Comparison of ENCODE assay signal across 1 cellular context in the genomic region with DNA sequence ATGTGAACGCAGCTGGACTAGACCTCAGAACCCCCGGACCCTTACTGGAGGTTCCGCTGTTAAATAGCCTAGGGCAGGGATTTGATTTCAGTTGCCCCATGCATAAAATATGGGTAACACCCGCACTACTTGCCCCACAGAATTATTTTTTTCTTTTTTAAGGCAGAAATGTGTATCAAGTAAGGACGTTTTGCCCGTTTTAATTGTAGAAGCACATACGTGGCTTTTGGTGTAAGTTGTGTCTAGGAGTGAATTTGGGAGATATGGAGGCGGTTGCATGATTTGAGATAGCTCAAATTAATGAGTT.
TF ChIP-seq lines count a peak whose summit lies in the region.

No MANE protein-coding gene starts in this region.

TF ChIP-seq in H1, 55 proteins besides CTCF, POLR2A, EP300 and RAD21 (continued from another document):
- TF ChIP-seq, protein P1, sequence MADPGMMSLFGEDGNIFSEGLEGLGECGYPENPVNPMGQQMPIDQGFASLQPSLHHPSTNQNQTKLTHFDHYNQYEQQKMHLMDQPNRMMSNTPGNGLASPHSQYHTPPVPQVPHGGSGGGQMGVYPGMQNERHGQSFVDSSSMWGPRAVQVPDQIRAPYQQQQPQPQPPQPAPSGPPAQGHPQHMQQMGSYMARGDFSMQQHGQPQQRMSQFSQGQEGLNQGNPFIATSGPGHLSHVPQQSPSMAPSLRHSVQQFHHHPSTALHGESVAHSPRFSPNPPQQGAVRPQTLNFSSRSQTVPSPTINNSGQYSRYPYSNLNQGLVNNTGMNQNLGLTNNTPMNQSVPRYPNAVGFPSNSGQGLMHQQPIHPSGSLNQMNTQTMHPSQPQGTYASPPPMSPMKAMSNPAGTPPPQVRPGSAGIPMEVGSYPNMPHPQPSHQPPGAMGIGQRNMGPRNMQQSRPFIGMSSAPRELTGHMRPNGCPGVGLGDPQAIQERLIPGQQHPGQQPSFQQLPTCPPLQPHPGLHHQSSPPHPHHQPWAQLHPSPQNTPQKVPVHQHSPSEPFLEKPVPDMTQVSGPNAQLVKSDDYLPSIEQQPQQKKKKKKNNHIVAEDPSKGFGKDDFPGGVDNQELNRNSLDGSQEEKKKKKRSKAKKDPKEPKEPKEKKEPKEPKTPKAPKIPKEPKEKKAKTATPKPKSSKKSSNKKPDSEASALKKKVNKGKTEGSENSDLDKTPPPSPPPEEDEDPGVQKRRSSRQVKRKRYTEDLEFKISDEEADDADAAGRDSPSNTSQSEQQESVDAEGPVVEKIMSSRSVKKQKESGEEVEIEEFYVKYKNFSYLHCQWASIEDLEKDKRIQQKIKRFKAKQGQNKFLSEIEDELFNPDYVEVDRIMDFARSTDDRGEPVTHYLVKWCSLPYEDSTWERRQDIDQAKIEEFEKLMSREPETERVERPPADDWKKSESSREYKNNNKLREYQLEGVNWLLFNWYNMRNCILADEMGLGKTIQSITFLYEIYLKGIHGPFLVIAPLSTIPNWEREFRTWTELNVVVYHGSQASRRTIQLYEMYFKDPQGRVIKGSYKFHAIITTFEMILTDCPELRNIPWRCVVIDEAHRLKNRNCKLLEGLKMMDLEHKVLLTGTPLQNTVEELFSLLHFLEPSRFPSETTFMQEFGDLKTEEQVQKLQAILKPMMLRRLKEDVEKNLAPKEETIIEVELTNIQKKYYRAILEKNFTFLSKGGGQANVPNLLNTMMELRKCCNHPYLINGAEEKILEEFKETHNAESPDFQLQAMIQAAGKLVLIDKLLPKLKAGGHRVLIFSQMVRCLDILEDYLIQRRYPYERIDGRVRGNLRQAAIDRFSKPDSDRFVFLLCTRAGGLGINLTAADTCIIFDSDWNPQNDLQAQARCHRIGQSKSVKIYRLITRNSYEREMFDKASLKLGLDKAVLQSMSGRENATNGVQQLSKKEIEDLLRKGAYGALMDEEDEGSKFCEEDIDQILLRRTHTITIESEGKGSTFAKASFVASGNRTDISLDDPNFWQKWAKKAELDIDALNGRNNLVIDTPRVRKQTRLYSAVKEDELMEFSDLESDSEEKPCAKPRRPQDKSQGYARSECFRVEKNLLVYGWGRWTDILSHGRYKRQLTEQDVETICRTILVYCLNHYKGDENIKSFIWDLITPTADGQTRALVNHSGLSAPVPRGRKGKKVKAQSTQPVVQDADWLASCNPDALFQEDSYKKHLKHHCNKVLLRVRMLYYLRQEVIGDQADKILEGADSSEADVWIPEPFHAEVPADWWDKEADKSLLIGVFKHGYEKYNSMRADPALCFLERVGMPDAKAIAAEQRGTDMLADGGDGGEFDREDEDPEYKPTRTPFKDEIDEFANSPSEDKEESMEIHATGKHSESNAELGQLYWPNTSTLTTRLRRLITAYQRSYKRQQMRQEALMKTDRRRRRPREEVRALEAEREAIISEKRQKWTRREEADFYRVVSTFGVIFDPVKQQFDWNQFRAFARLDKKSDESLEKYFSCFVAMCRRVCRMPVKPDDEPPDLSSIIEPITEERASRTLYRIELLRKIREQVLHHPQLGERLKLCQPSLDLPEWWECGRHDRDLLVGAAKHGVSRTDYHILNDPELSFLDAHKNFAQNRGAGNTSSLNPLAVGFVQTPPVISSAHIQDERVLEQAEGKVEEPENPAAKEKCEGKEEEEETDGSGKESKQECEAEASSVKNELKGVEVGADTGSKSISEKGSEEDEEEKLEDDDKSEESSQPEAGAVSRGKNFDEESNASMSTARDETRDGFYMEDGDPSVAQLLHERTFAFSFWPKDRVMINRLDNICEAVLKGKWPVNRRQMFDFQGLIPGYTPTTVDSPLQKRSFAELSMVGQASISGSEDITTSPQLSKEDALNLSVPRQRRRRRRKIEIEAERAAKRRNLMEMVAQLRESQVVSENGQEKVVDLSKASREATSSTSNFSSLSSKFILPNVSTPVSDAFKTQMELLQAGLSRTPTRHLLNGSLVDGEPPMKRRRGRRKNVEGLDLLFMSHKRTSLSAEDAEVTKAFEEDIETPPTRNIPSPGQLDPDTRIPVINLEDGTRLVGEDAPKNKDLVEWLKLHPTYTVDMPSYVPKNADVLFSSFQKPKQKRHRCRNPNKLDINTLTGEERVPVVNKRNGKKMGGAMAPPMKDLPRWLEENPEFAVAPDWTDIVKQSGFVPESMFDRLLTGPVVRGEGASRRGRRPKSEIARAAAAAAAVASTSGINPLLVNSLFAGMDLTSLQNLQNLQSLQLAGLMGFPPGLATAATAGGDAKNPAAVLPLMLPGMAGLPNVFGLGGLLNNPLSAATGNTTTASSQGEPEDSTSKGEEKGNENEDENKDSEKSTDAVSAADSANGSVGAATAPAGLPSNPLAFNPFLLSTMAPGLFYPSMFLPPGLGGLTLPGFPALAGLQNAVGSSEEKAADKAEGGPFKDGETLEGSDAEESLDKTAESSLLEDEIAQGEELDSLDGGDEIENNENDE (IDR thresholded peaks at IDR 0.05; ENCODE audit: insufficient replicate concordance, low read length) = no peak
- TF ChIP-seq BRCA1 (IDR thresholded peaks at IDR 0.05; ENCODE audit: low read depth, low read length) (no peak), MAFK (IDR thresholded peaks at IDR 0.05; ENCODE audit: low read depth, low read length) (no peak), SIRT6 (IDR thresholded peaks at IDR 0.05; ENCODE audit: low read length) (no peak), POLR2AphosphoS5 (IDR thresholded peaks at IDR 0.05; ENCODE audit: low read depth, low read length) (no peak), TAF7 (optimal IDR thresholded peaks at IDR 0.05; ENCODE audit: borderline replicate concordance, low read depth, low read length) (no peak), GABPA (IDR thresholded peaks at IDR 0.05; ENCODE audit: borderline replicate concordance, insufficient read depth, low read length) (no peak), CBX8 (IDR thresholded peaks at IDR 0.05; ENCODE audit: borderline replicate concordance, low read depth, low read length) (no peak), CHD1 (IDR thresholded peaks at IDR 0.05; ENCODE audit: low read depth, low read length) (no peak), TEAD4 (IDR thresholded peaks at IDR 0.05; ENCODE audit: low read depth, low read length) (no peak), PHF8 (conservative IDR thresholded peaks at IDR 0.05; ENCODE audit: low read depth, low read length) (no peak), SAP30 (IDR thresholded peaks at IDR 0.05; ENCODE audit: insufficient read depth, insufficient replicate concordance, low read length) (no peak), SRF (IDR thresholded peaks at IDR 0.05; ENCODE audit: low read depth, low read length) (no peak), BACH1 (IDR thresholded peaks at IDR 0.05; ENCODE audit: low read length) (no peak), JUND (IDR thresholded peaks at IDR 0.05; ENCODE audit: low read length) (no peak), KDM5A (IDR thresholded peaks at IDR 0.05; ENCODE audit: low read length) (no peak)
- TF ChIP-seq, protein P2, sequence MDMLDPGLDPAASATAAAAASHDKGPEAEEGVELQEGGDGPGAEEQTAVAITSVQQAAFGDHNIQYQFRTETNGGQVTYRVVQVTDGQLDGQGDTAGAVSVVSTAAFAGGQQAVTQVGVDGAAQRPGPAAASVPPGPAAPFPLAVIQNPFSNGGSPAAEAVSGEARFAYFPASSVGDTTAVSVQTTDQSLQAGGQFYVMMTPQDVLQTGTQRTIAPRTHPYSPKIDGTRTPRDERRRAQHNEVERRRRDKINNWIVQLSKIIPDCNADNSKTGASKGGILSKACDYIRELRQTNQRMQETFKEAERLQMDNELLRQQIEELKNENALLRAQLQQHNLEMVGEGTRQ (IDR thresholded peaks at IDR 0.05; ENCODE audit: low read length) = no peak
- TF ChIP-seq, protein P3, sequence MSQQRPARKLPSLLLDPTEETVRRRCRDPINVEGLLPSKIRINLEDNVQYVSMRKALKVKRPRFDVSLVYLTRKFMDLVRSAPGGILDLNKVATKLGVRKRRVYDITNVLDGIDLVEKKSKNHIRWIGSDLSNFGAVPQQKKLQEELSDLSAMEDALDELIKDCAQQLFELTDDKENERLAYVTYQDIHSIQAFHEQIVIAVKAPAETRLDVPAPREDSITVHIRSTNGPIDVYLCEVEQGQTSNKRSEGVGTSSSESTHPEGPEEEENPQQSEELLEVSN (IDR thresholded peaks at IDR 0.05) = no peak
